In genomic region chr22:29152381-29153138, GRCh38 we compare ENCODE assay signal across 11 cellular contexts. TPM values are rescaled to one million over a fixed set of nuclear protein-coding genes. Genes with fewer than 3 reads are reported as not detected.
DNase-seq lines count a peak whose midpoint lies in the region; ATAC-seq, FAIRE-seq and TF ChIP-seq lines count a peak whose summit lies in the region.
"Had no signal": no experiment of that assay in that cellular context is flagged by ENCODE, and none has a peak within 500 bp of the region (broad histone marks: within the 10 kb centered on the region; RNA-seq: fewer than 3 reads in every experiment).

No MANE protein-coding gene starts in this region.

- no peak for ATAC-seq in psoas muscle
- ATAC-seq in HG03521 (IDR thresholded peaks at IDR 0.05; ENCODE audit: unreplicated experiment) = no peak

- intact Hi-C loops in ovary (cut with DNase I) (loop anchor here in 3 of 4 donors (5.0 to 10.0 kb wide), 5 partner anchors 78 to 298 kb away; partner anchors contain the start of gene KREMEN1 (in 2 of the 3)), psoas muscle (cut with DNase I) (loop anchor here (2.0 to 10.0 kb wide), 5 partner anchors 60 to 302 kb away; no protein-coding TSS in a partner anchor)

- peaks cover 22 to 50% of the 10 kb centered on the region in 2 donors for H3K27me3 Mint-ChIP-seq in CD8-positive, alpha-beta memory T cell
- H3K27me3 Mint-ChIP-seq in astrocyte (ENCODE audit: low read depth, unreplicated experiment) = peaks cover 21% of the 10 kb centered on the region

- H3K27ac ChIP-seq in CD8-positive, alpha-beta memory T cell (ENCODE audit: low read depth, low read length) = peak overlapping the region; percentile 67
- H3K27ac ChIP-seq in astrocyte (ENCODE audit: low read depth, low read length) (no peak overlapping the region), ovary (peak overlapping the region; percentile 64 to 87), psoas muscle (no peak overlapping the region)

- CTCF ChIA-PET in CD8-positive, alpha-beta memory T cell (lab: Charles Lee) = no interaction called here

- POLR2A ChIA-PET in CD8-positive, alpha-beta memory T cell (lab: Charles Lee) = no interaction called here

- FAIRE-seq in astrocyte (lab: Jason Lieb, UNC) = no peak

- H3K4me2 ChIP-seq in astrocyte (ENCODE audit: low read length) = peak overlapping the region; percentile 54

- TF ChIP-seq EP300 in ovary (IDR thresholded peaks at IDR 0.05) = no peak

- H3K4me3 ChIP-seq in CD8-positive, alpha-beta memory T cell (ENCODE audit: low read length) = no peak overlapping the region
- H3K4me3 ChIP-seq in astrocyte (ENCODE audit: insufficient read depth, low read depth, low read length) (no peak overlapping the region), ovary (no peak overlapping the region), psoas muscle (no peak overlapping the region)

- no peaks in the 10 kb centered on the region for H3K9me3 ChIP-seq in CD8-positive, alpha-beta memory T cell (ENCODE audit: low read length)
- H3K9me3 ChIP-seq in astrocyte (ENCODE audit: insufficient read depth, low read depth, low read length) (no peaks in the 10 kb centered on the region), ovary (no peaks in the 10 kb centered on the region), psoas muscle (no peaks in the 10 kb centered on the region)

- H3K27me3 ChIP-seq in CD8-positive, alpha-beta memory T cell (ENCODE audit: insufficient read depth, low read length, poor library complexity, severe bottlenecking) = no peaks in the 10 kb centered on the region
- H3K27me3 ChIP-seq in astrocyte (ENCODE audit: insufficient read depth, low read length) (peaks cover 5% of the 10 kb centered on the region), ovary (no peaks in the 10 kb centered on the region), psoas muscle (ENCODE audit: insufficient read depth in 3 of 3, low read length in 2 of 3) (no peaks in the 10 kb centered on the region)

- H3K36me3 ChIP-seq in CD8-positive, alpha-beta memory T cell (ENCODE audit: insufficient read depth, low read length) = no peaks in the 10 kb centered on the region
- H3K36me3 ChIP-seq in astrocyte (ENCODE audit: insufficient read depth, low read length) = no peaks in the 10 kb centered on the region
- H3K36me3 ChIP-seq in ovary = no peaks in the 10 kb centered on the region
- no peaks in the 10 kb centered on the region for H3K36me3 ChIP-seq in psoas muscle (ENCODE audit: insufficient read depth in 1 of 2, low read depth in 1 of 2)

- peak overlapping the region in 1 of 8 donors; percentile 11 for H3K27ac Mint-ChIP-seq in CD8-positive, alpha-beta memory T cell
- peak overlapping the region; percentile 41 for H3K27ac Mint-ChIP-seq in astrocyte (ENCODE audit: unreplicated experiment)

- H3K4me1 Mint-ChIP-seq in CD8-positive, alpha-beta memory T cell = peaks cover 5 to 8% (median 8%) of the 10 kb centered on the region in 3 donors
- H3K4me1 Mint-ChIP-seq in astrocyte (ENCODE audit: low read depth, unreplicated experiment) = peaks cover 6% of the 10 kb centered on the region

- no peaks in the 10 kb centered on the region for H3K36me3 Mint-ChIP-seq in CD8-positive, alpha-beta memory T cell
- no peaks in the 10 kb centered on the region for H3K36me3 Mint-ChIP-seq in astrocyte (ENCODE audit: low read depth, unreplicated experiment)

- no peak for TF ChIP-seq CTCF in astrocyte (IDR thresholded peaks at IDR 0.05; ENCODE audit: insufficient read depth, low read depth, low read length)
- TF ChIP-seq CTCF in ovary (IDR thresholded peaks at IDR 0.05) = no peak
- TF ChIP-seq CTCF in psoas muscle (IDR thresholded peaks at IDR 0.05) = no peak

- peak overlapping the region; percentile 17 for H2AFZ ChIP-seq in astrocyte (ENCODE audit: low read depth, low read length)

- H3K9me3 Mint-ChIP-seq in CD8-positive, alpha-beta memory T cell = no peaks in the 10 kb centered on the region
- no peaks in the 10 kb centered on the region for H3K9me3 Mint-ChIP-seq in astrocyte (ENCODE audit: unreplicated experiment)

- H3K4me3 Mint-ChIP-seq in CD8-positive, alpha-beta memory T cell = no peak overlapping the region
- no peak overlapping the region for H3K4me3 Mint-ChIP-seq in astrocyte (ENCODE audit: unreplicated experiment)

- no peak for DNase-seq in CD8-positive, alpha-beta memory T cell
- DNase-seq in astrocyte (ENCODE audit: low read depth) (peak; percentile 14), hypothalamus (lab: John Stamatoyannopoulos, UW) (peak in 28 of 51 donors; percentile 16 to 71 (median 44)), ovary (peak; percentile 58 to 74 (median 66)), NCI-H2196 (lab: John Stamatoyannopoulos, UW; ENCODE audit: unreplicated experiment) (no peak), psoas muscle (no peak), AG08396 (ENCODE audit: low spot score) (no peak)
- DNase-seq: foreskin melanocyte, GOT3, T-helper 9 cell had no signal

- WGBS in ovary, 3 donors = 17 to 26% (median 21%) methylated on average over 12 of the region's 12 CpGs
- WGBS in psoas muscle, 3 donors = 65 to 69% (median 66%) methylated on average over 12 of the region's 12 CpGs

- H3K79me2 ChIP-seq in astrocyte (ENCODE audit: insufficient read depth, low read length) = no peaks in the 10 kb centered on the region

- H3K9ac ChIP-seq in astrocyte (ENCODE audit: low read length) = no peak overlapping the region

- H3K4me1 ChIP-seq in CD8-positive, alpha-beta memory T cell (ENCODE audit: insufficient read depth, low read length) = peaks cover 8% of the 10 kb centered on the region
- no peaks in the 10 kb centered on the region for H3K4me1 ChIP-seq in astrocyte (ENCODE audit: insufficient read depth, low read length)
- H3K4me1 ChIP-seq in ovary (ENCODE audit: insufficient read depth) = peaks cover 3% of the 10 kb centered on the region
- H3K4me1 ChIP-seq in psoas muscle = peaks cover 20% of the 10 kb centered on the region

- TF ChIP-seq POLR2A in ovary (IDR thresholded peaks at IDR 0.05) = no peak

- H4K20me1 ChIP-seq in astrocyte (ENCODE audit: insufficient read depth, low read length) = no peaks in the 10 kb centered on the region

RNA-seq across cellular contexts. Expression of gene EMID1, which starts 53.1 kb away (rescaled TPM):
- total RNA-seq in CD8-positive, alpha-beta memory T cell = not detected
- 0.31 TPM for polyA plus RNA-seq in CD8-positive, alpha-beta memory T cell
- 0.34 and 0.72 TPM in 2 replicates for total RNA-seq in astrocyte
- total RNA-seq in ovary = 10 to 100 TPM in 1 of 7 donors, 1 to 10 TPM in 6; 6.7 to 10.8 (median 8.6) TPM
- polyA plus RNA-seq in ovary = 10 to 100 TPM in 1 of 2 donors, 1 to 10 TPM in 1; 2.6 to 11.2 TPM
- total RNA-seq in psoas muscle = 1 to 10 TPM in 2 of 4 donors, under 1 TPM in 2; 0.34 to 1.3 (median 0.73) TPM
- under 1 TPM; 0.13 to 0.59 (median 0.58) TPM for polyA plus RNA-seq in psoas muscle

Comparison
In these comparisons a context has a peak if more than half of its experiments do, and no peak if none do; other contexts are left out.
1. DNase-seq: peak in astrocyte (single experiment), hypothalamus (28 of 51) and ovary (5 of 5); none in CD8-positive, alpha-beta memory T cell (0 of 5), NCI-H2196 (single experiment), psoas muscle (0 of 2) and AG08396 (single experiment).
2. H3K27ac ChIP-seq: peak in CD8-positive, alpha-beta memory T cell (single experiment) and ovary (2 of 2); none in astrocyte (single experiment) and psoas muscle (single experiment).